8 cellular contexts compared by ENCODE assay signal in genomic region chr5:57174850-57175525, GRCh38. TPM values are rescaled to one million over a fixed set of nuclear protein-coding genes. Genes with fewer than 3 reads are reported as not detected.
DNase-seq lines count a peak whose midpoint lies in the region; ATAC-seq and TF ChIP-seq lines count a peak whose summit lies in the region.

No MANE protein-coding gene starts in this region.

- peaks cover 17% of the 10 kb centered on the region for H3K27me3 Mint-ChIP-seq in brain

- TF ChIP-seq CTCF in C4-2B (conservative IDR thresholded peaks at IDR 0.05) (no peak), brain (conservative IDR thresholded peaks at IDR 0.05) (no peak)

- H3K4me1 Mint-ChIP-seq in brain: peaks cover 51% of the 10 kb centered on the region

- H3K9me3 Mint-ChIP-seq in brain: peaks cover 0 to 6% (median 5%) of the 10 kb centered on the region in 5 experiments

- peaks cover 32% of the 10 kb centered on the region for H3K36me3 ChIP-seq in KOPT-K1 (ENCODE audit: insufficient read depth, low read length)
- no peaks in the 10 kb centered on the region for H3K36me3 ChIP-seq in urinary bladder (ENCODE audit: insufficient read depth)

- H3K4me3 Mint-ChIP-seq in brain: peak overlapping the region; percentile 90 to 99 (median 95)

- ATAC-seq in HG02678 (IDR thresholded peaks at IDR 0.05; ENCODE audit: unreplicated experiment): no peak

- H3K4me3 ChIP-seq in urinary bladder (ENCODE audit: low read depth, low read length): peak overlapping the region; percentile 88

- DNase-seq in medulla oblongata (ENCODE audit: extremely low spot score) (peak; percentile 62), HEK293T (ENCODE audit: extremely low spot score) (no peak), NCI-H1092 (lab: John Stamatoyannopoulos, UW) (no peak)

- peak overlapping the region; percentile 96 to 100 (median 99) for H3K27ac Mint-ChIP-seq in brain

- H3K27ac ChIP-seq in C4-2B (peak overlapping the region; percentile 100), KOPT-K1 (ENCODE audit: low read depth, low read length, poor library complexity, severe bottlenecking) (peak overlapping the region; percentile 97), urinary bladder (ENCODE audit: low read depth) (peak overlapping the region; percentile 100)

- POLR2A ChIA-PET in HEK293T (lab: Yijun Ruan, JAX): no interaction called here

- peaks cover 45% of the 10 kb centered on the region for H3K36me3 Mint-ChIP-seq in brain

- 1% methylated on average over 11 of the region's 11 CpGs for whole genome bisulfite sequencing in urinary bladder

- H3K4me1 ChIP-seq in urinary bladder (ENCODE audit: insufficient read depth): no peaks in the 10 kb centered on the region

- H3K9me3 ChIP-seq in KOPT-K1 (ENCODE audit: insufficient read depth, low read length, poor library complexity, severe bottlenecking): no peaks in the 10 kb centered on the region

- CTCF ChIA-PET in HEK293T (lab: Yijun Ruan, JAX): no interaction called here

TF ChIP-seq in HEK293T, 16 proteins besides CTCF, POLR2A, EP300 and RAD21:
- TF ChIP-seq NFRKB (IDR thresholded peaks at IDR 0.05) (no peak), HDGF (IDR thresholded peaks at IDR 0.05; ENCODE audit: borderline replicate concordance) (no peak), FOXK2 (IDR thresholded peaks at IDR 0.05) (no peak), LEF1 (IDR thresholded peaks at IDR 0.05; ENCODE audit: borderline replicate concordance) (no peak), ZNF384 (IDR thresholded peaks at IDR 0.05) (no peak), ARNT (IDR thresholded peaks at IDR 0.05) (no peak)
TF ChIP-seq in HEK293T: peak in this region for 0.

RNA-seq across cellular contexts. Expression of gene GPBP1, which starts 1.1 kb away (rescaled TPM):
- polyA plus RNA-seq in brain (ENCODE audit: insufficient read depth, low read depth, low replicate concordance): 31.4 TPM
- 174 TPM for total RNA-seq in urinary bladder
- 41.4 TPM for polyA plus RNA-seq in urinary bladder
